In the genomic region with DNA sequence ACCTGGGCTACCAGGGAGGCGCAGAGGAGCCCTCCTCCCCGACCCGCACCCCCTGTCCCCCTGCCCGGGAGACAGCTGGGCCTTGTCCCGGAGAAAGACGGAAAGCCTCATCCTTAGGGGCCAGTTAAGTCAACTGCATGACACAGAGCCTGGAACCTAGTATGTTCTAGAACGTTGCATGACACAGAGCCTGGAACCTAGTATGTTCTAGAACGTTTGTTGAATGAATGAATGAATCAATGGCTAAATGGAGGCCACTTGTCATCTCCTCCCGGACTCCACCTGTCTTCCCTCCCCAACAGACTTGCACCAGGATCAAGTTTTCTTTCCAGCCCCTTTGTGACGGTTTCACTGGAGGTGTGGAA, we compare ENCODE assay signal across 11 cellular contexts. TPM values are rescaled to one million over a fixed set of nuclear protein-coding genes. Genes with fewer than 3 reads are reported as not detected.
A peak's percentile ranks its signal among the peaks of the same experiment; 100 is the strongest.
DNase-seq lines count a peak whose midpoint lies in the region; ATAC-seq, FAIRE-seq and TF ChIP-seq lines count a peak whose summit lies in the region.
"Had no signal": no experiment of that assay in that cellular context is flagged by ENCODE, and none has a peak within 500 bp of the region (broad histone marks: within the 10 kb centered on the region; RNA-seq: fewer than 3 reads in every experiment).

No MANE protein-coding gene starts in this region.

- no peaks in the 10 kb centered on the region for H3K36me3 ChIP-seq in pancreas

- H3K9me3 Mint-ChIP-seq in WTC11, result no peaks in the 10 kb centered on the region

- no peak overlapping the region for H3K27ac Mint-ChIP-seq in WTC11

- H3K4me1 ChIP-seq in pancreas, result no peaks in the 10 kb centered on the region

- H3K4me3 Mint-ChIP-seq in WTC11, result peak overlapping the region; percentile 55

- CTCF ChIA-PET in AG04450 (lab: Charles Lee) (interaction anchor here (0.6 kb wide), 1 partner anchor 61 kb away, joined by 3 read pairs; no protein-coding TSS in a partner anchor), WTC11 (lab: Charles Lee) (interaction anchor here (0.6 to 2.1 kb wide), 4 partner anchors 13 to 63 kb away, joined by 3 to 5 read pairs (median 4); no protein-coding TSS in a partner anchor)

- intact Hi-C loops in pancreas (cut with DNase I), result no loop called here

- FAIRE-seq in pancreas (lab: Jason Lieb, UNC), result no peak

- H3K27me3 ChIP-seq in AG04450 (ENCODE audit: control insufficient read depth, insufficient read depth, low read length) (no peaks in the 10 kb centered on the region), pancreas (no peaks in the 10 kb centered on the region)

- H3K4me1 Mint-ChIP-seq in WTC11, result peaks cover 22% of the 10 kb centered on the region

- POLR2A ChIA-PET in AG04450 (lab: Yijun Ruan, JAX) (no interaction called here), WTC11 (lab: Charles Lee) (interaction anchor here (1.6 to 2.4 kb wide), 2 partner anchors 60 to 62 kb away, joined by 6 to 12 read pairs; no protein-coding TSS in a partner anchor)

- TF ChIP-seq CTCF in AG04450 (IDR thresholded peaks at IDR 0.05; ENCODE audit: low read depth, low read length) (no peak), WTC11 (IDR thresholded peaks at IDR 0.05) (no peak), fibroblast of the aortic adventitia (IDR thresholded peaks at IDR 0.05; ENCODE audit: insufficient read depth, low read length) (no peak), pancreas (IDR thresholded peaks at IDR 0.05) (no peak)

- ATAC-seq in WTC11 (no peak), pancreas (peak in 3 of 4 donors; percentile 13 to 56 (median 43)), GM19328 (IDR thresholded peaks at IDR 0.05; ENCODE audit: unreplicated experiment) (no peak), GM18519 (IDR thresholded peaks at IDR 0.05; ENCODE audit: low FRiP score, unreplicated experiment) (no peak)

- H3K4me3 ChIP-seq in AG04450 (ENCODE audit: low read depth, low read length) (peak overlapping the region; percentile 20; the same call in 1 of the 2 replicates), fibroblast of the aortic adventitia (ENCODE audit: low read depth, low read length) (peak overlapping the region; percentile 64), pancreas (peak overlapping the region in 3 of 4 donors; percentile 41 to 51 (median 49))

- 48 to 60% methylated on average over 10 of the region's 10 CpGs for WGBS in pancreas, 2 donors

- H3K27ac ChIP-seq in AG04450 (ENCODE audit: low read depth, low read length) (no peak overlapping the region), pancreas (peak overlapping the region in 1 of 4 donors; percentile 37)

- DNase-seq in AG04450 (ENCODE audit: low read depth, low spot score), result no peak
- DNase-seq in WTC11 (ENCODE audit: low spot score), result no peak
- DNase-seq in fibroblast of the aortic adventitia (ENCODE audit: low read depth), result no peak
- no peak for DNase-seq in pancreas
- no peak for DNase-seq in NCI-H774 (lab: John Stamatoyannopoulos, UW)
- DNase-seq in NCI-H2196 treated with DMSO at 0.1 percent for 48 hours (lab: John Stamatoyannopoulos, UW; ENCODE audit: unreplicated experiment), result no peak
- DNase-seq: activated CD4-positive, CD25-positive, alpha-beta regulatory T cell treated with anti-CD3 and anti-CD28 coated beads, Interleukin-2, amount 50 U/mL, for 72 hours; DMS153; NCI-H748 treated with DMSO at 0.1 percent for 48 hours had no signal

- H3K36me3 Mint-ChIP-seq in WTC11, result no peaks in the 10 kb centered on the region

- H3K9me3 ChIP-seq in AG04450 (ENCODE audit: control insufficient read depth, insufficient read depth, low read length) (no peaks in the 10 kb centered on the region), pancreas (no peaks in the 10 kb centered on the region)

- peaks cover 26% of the 10 kb centered on the region for H3K27me3 Mint-ChIP-seq in WTC11 (ENCODE audit: low read depth)

TF ChIP-seq in WTC11, 78 proteins besides CTCF, POLR2A, EP300 and RAD21:
- TF ChIP-seq ESRRA (CRISPR knock-in tag; IDR thresholded peaks at IDR 0.05; ENCODE audit: borderline replicate concordance), result no peak
- TF ChIP-seq ZNF671 (CRISPR knock-in tag; IDR thresholded peaks at IDR 0.05), result no peak
- 0 out of 2 replicates have a peak, but pooled peaks have one; percentile 1 for TF ChIP-seq CBFB (CRISPR knock-in tag; IDR thresholded peaks at IDR 0.05; ENCODE audit: low read depth)

RNA-seq across cellular contexts. Expression of a gene that starts 0.7 kb away (rescaled TPM):
- 5.0 and 5.7 TPM in 2 replicates for polyA plus RNA-seq in AG04450 (2011; rRNA removed)
- polyA minus RNA-seq in AG04450 (2011; rRNA and poly(A)+ RNA removed), result 1.1 and 1.8 TPM in 2 replicates
- total RNA-seq in WTC11 (2021), result 0.92 to 1.7 TPM (median 1.2 TPM) in 3 replicates
- 9.5 and 9.9 TPM in 2 replicates for total RNA-seq in fibroblast of the aortic adventitia (ENCODE audit: low replicate concordance)
- total RNA-seq in pancreas, result 1 to 10 TPM; 1.2 to 2.7 (median 1.6) TPM
- 10 to 100 TPM in 1 of 2 donors, 1 to 10 TPM in 1; 3.3 to 13.8 TPM for polyA plus RNA-seq in pancreas

Comparison
In these comparisons a context has a peak if more than half of its experiments do, and no peak if none do; other contexts are left out.
1. ATAC-seq: peak in pancreas (3 of 4); none in WTC11 (single experiment), GM19328 (single experiment) and GM18519 (single experiment).
2. Peak in every context shown above with its lines, with median percentiles within 50 percentile points of each other: H3K4me3 ChIP-seq.